In the genomic region with DNA sequence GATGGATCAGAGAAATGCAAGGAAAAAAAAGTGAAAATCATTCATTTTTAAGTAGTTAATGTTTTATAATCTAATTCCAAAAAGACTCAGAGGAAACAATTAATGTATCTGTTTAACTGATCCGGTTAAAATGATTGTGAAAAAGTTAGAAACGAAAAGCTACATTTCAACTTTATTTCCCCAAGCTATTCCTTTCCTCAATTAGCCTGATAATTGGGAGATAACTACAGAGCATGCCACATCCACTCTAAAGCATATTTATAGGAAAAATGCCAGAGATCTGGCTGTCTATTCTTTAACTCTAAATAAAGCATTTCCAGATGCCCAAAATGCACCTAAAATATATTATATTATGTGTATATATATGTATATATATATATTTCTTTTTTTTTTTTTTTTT, we compare ENCODE assay signal across 21 cellular contexts.
"Had no signal": no experiment of that assay in that cellular context is flagged by ENCODE, and none has a peak within 500 bp of the region (broad histone marks: within the 10 kb centered on the region; RNA-seq: fewer than 3 reads in every experiment).

No MANE protein-coding gene starts in this region.

- ATAC-seq: natural killer cell; psoas muscle; right cardiac atrium; right lobe of liver; stimulated activated effector memory CD8-positive, alpha-beta T cell treated with anti-CD3 and anti-CD28 coated beads, Interleukin-12 subunit alpha, Interleukin-12 subunit beta, amount 100 ng/mL, for 72 hours; stimulated activated naive B cell treated with anti-CD40 and anti-IgM and Interleukin-4, amounts not matched to agents 10 μg/mL and 1 μg/mL and 100 μg/mL, for 72 hours had no signal

- DNase-seq: natural killer cell; occipital lobe; ovary; posterior cingulate gyrus; psoas muscle; right cardiac atrium; right lobe of liver; sigmoid colon; small intestine; stimulated activated CD4-positive, alpha-beta T cell treated with anti-CD3 and anti-CD28 coated beads, Interleukin-15, amount 100 ng/mL, for 24 hours; stimulated activated CD4-positive, alpha-beta T cell treated with anti-CD3 and anti-CD28 coated beads, Interleukin-2, amount 100 ng/mL, for 24 hours; stimulated activated CD4-positive, alpha-beta T cell treated with anti-CD3 and anti-CD28 coated beads, Interleukin-2, amount 100 ng/mL, for 48 hours; stimulated activated CD4-positive, alpha-beta T cell treated with anti-CD3 and anti-CD28 coated beads, Interleukin-4, amount 100 ng/mL, for 24 hours; stimulated activated naive B cell treated with anti-CD40 and anti-IgM and Interleukin-4, amounts not matched to agents 10 μg/mL and 1 μg/mL and 100 μg/mL, for 72 hours; stimulated activated naive CD4-positive, alpha-beta T cell treated with Interleukin-2 at 50 U/mL for 16 hours; stomach; thyroid gland; trophoblast cell; upper lobe of left lung had no signal

- FAIRE-seq: small intestine, urothelium cell line had no signal
